Comparison of ENCODE assay signal across 1 cellular context in genomic region chr9:91038483-91039124, GRCh38.
TF ChIP-seq lines count a peak whose summit lies in the region.

No MANE protein-coding gene starts in this region.

TF ChIP-seq in A549, 52 proteins besides CTCF, POLR2A, EP300 and RAD21 (continued from another document):
- TF ChIP-seq TP53 (CRISPR knock-in tag; IDR thresholded peaks at IDR 0.05) (no peak), PBX3 (IDR thresholded peaks at IDR 0.05) (no peak)
